In genomic region chr1:210373878-210374599, GRCh38 we compare ENCODE assay signal across 8 cellular contexts. TPM values are rescaled to one million over a fixed set of nuclear protein-coding genes. Genes with fewer than 3 reads are reported as not detected.
DNase-seq lines count a peak whose midpoint lies in the region; ATAC-seq and TF ChIP-seq lines count a peak whose summit lies in the region.

No MANE protein-coding gene starts in this region.

- DNase-seq in DMS153 treated with DMSO at 0.1 percent for 48 hours (lab: John Stamatoyannopoulos, UW; ENCODE audit: unreplicated experiment) (peak; percentile 66), activated T-helper 1 cell treated with Interleukin-2 at 50 U/mL for 16 hours (ENCODE audit: low read depth) (peak; percentile 39), glomerular visceral epithelial cell (ENCODE audit: extremely low spot score) (peak; percentile 95), skeletal muscle cell (ENCODE audit: low read depth) (peak; percentile 94), cortex of kidney (lab: John Stamatoyannopoulos, UW) (no peak)

- H3K4me3 ChIP-seq in skeletal muscle cell (ENCODE audit: low read depth, low read length): no peak overlapping the region

- ATAC-seq in GM19397 (IDR thresholded peaks at IDR 0.05; ENCODE audit: unreplicated experiment): peak; percentile 63
- ATAC-seq in HG03469 (IDR thresholded peaks at IDR 0.05; ENCODE audit: unreplicated experiment): peak; percentile 66

TF ChIP-seq in PFSK-1, 5 proteins besides CTCF, POLR2A, EP300 and RAD21:
- no peak for TF ChIP-seq FOXP2 (optimal IDR thresholded peaks at IDR 0.05; ENCODE audit: borderline replicate concordance, extremely low read depth, extremely low read length, insufficient read depth)
- TF ChIP-seq, protein P1, sequence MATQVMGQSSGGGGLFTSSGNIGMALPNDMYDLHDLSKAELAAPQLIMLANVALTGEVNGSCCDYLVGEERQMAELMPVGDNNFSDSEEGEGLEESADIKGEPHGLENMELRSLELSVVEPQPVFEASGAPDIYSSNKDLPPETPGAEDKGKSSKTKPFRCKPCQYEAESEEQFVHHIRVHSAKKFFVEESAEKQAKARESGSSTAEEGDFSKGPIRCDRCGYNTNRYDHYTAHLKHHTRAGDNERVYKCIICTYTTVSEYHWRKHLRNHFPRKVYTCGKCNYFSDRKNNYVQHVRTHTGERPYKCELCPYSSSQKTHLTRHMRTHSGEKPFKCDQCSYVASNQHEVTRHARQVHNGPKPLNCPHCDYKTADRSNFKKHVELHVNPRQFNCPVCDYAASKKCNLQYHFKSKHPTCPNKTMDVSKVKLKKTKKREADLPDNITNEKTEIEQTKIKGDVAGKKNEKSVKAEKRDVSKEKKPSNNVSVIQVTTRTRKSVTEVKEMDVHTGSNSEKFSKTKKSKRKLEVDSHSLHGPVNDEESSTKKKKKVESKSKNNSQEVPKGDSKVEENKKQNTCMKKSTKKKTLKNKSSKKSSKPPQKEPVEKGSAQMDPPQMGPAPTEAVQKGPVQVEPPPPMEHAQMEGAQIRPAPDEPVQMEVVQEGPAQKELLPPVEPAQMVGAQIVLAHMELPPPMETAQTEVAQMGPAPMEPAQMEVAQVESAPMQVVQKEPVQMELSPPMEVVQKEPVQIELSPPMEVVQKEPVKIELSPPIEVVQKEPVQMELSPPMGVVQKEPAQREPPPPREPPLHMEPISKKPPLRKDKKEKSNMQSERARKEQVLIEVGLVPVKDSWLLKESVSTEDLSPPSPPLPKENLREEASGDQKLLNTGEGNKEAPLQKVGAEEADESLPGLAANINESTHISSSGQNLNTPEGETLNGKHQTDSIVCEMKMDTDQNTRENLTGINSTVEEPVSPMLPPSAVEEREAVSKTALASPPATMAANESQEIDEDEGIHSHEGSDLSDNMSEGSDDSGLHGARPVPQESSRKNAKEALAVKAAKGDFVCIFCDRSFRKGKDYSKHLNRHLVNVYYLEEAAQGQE (IDR thresholded peaks at IDR 0.05; ENCODE audit: insufficient read depth in 1 of 2, low read depth in 2 of 2, low read length in 2 of 2): no peak
- TF ChIP-seq TAF1 (IDR thresholded peaks at IDR 0.05; ENCODE audit: borderline replicate concordance, insufficient read depth, low read length): peak; percentile 38; the same call in 1 of the 2 replicates
- TF ChIP-seq SIN3A (IDR thresholded peaks at IDR 0.05; ENCODE audit: borderline replicate concordance, insufficient read depth, low read length): peak; percentile 95; the same call in 1 of the 2 replicates
- TF ChIP-seq POLR2AphosphoS5 (IDR thresholded peaks at IDR 0.05; ENCODE audit: low read depth, low read length): peak; percentile 98

RNA-seq across cellular contexts. Expression of gene HHAT, which starts 45.3 kb away (rescaled TPM):
- polyA plus RNA-seq in PFSK-1 (2012; ENCODE audit: insufficient read length, low read depth): not detected
